ENCODE assay signal across 9 cellular contexts in genomic region chr9:98191615-98192502, GRCh38. TPM values are rescaled to one million over a fixed set of nuclear protein-coding genes. Genes with fewer than 3 reads are reported as not detected.
A peak's percentile ranks its signal among the peaks of the same experiment; 100 is the strongest.
DNase-seq lines count a peak whose midpoint lies in the region; ATAC-seq, FAIRE-seq and TF ChIP-seq lines count a peak whose summit lies in the region.
"Had no signal": no experiment of that assay in that cellular context is flagged by ENCODE, and none has a peak within 500 bp of the region (broad histone marks: within the 10 kb centered on the region; RNA-seq: fewer than 3 reads in every experiment).

No MANE protein-coding gene starts in this region.

- H3K4me3 ChIP-seq in LNCaP clone FGC (ENCODE audit: low read depth, low read length) = peak overlapping the region; percentile 67
- H3K4me3 ChIP-seq in fibroblast of villous mesenchyme (ENCODE audit: low read depth, low read length) = peak overlapping the region; percentile 71
- peak overlapping the region; percentile 23 to 89 (median 64) for H3K4me3 ChIP-seq in pancreas

- H3K9me3 ChIP-seq in pancreas = no peaks in the 10 kb centered on the region

- ATAC-seq in pancreas (peak in 3 of 4 donors; percentile 5 to 13 (median 8)), HG03565 (IDR thresholded peaks at IDR 0.05; ENCODE audit: unreplicated experiment) (no peak)

- no peak overlapping the region for H3K27ac ChIP-seq in pancreas

- TF ChIP-seq CTCF in LNCaP clone FGC (IDR thresholded peaks at IDR 0.05; ENCODE audit: control insufficient read depth, extremely low read depth, insufficient read depth) (no peak), fibroblast of villous mesenchyme (IDR thresholded peaks at IDR 0.05; ENCODE audit: insufficient read depth, low read depth, low read length) (no peak), pancreas (IDR thresholded peaks at IDR 0.05) (no peak)

- no peak for FAIRE-seq in pancreas (lab: Jason Lieb, UNC)
- FAIRE-seq: G401.6 had no signal

- no peaks in the 10 kb centered on the region for H3K27me3 ChIP-seq in pancreas

- no peaks in the 10 kb centered on the region for H3K36me3 ChIP-seq in pancreas

- 26 to 31% methylated on average over 41 to 47 of the region's 47 CpGs for WGBS in pancreas, 2 donors

- intact Hi-C loops in pancreas (cut with DNase I) = no loop called here

- H3K4me1 ChIP-seq in pancreas = peaks cover 0 to 3% (median 0%) of the 10 kb centered on the region in 3 donors

- DNase-seq in NCI-H2227 (lab: John Stamatoyannopoulos, UW; ENCODE audit: unreplicated experiment) (peak; percentile 28), NCI-H2227 treated with DMSO at 0.1 percent for 48 hours (lab: John Stamatoyannopoulos, UW) (no peak), LNCaP clone FGC (ENCODE audit: low read depth) (no peak), fibroblast of villous mesenchyme (ENCODE audit: low read depth) (no peak), pancreas (peak in 4 of 6 donors; percentile 17 to 65 (median 33)), SKM-1 (lab: John Stamatoyannopoulos, UW; ENCODE audit: unreplicated experiment) (no peak)
- DNase-seq in activated T-cell treated with anti-CD3 and anti-CD28 coated beads, Interleukin-2, amount 50 U/mL, for 48 hours = peak; percentile 53 to 60

RNA-seq across cellular contexts. Expression of gene CORO2A, which starts 0.6 kb away (rescaled TPM):
- total RNA-seq in fibroblast of villous mesenchyme (0.32 and 2.2 TPM in 2 replicates), pancreas (1 to 10 TPM in 1 of 6 donors, under 1 TPM in 5; 0.20 to 1.3 (median 0.67) TPM)
- under 1 TPM; 0.23 to 0.56 TPM for polyA plus RNA-seq in pancreas

Comparison
In these comparisons a context has a peak if more than half of its experiments do, and no peak if none do; other contexts are left out.
1. DNase-seq: peak in NCI-H2227 (single experiment), activated T-cell treated with anti-CD3 and anti-CD28 coated beads, Interleukin-2, amount 50 U/mL, for 48 hours (2 of 2) and pancreas (4 of 6); none in NCI-H2227 treated with DMSO at 0.1 percent for 48 hours (single experiment), LNCaP clone FGC (single experiment), fibroblast of villous mesenchyme (single experiment) and SKM-1 (single experiment).
2. Peak in every context shown above with its lines, with median percentiles within 50 percentile points of each other: H3K4me3 ChIP-seq.